7 cellular contexts compared by ENCODE assay signal in the genomic region with DNA sequence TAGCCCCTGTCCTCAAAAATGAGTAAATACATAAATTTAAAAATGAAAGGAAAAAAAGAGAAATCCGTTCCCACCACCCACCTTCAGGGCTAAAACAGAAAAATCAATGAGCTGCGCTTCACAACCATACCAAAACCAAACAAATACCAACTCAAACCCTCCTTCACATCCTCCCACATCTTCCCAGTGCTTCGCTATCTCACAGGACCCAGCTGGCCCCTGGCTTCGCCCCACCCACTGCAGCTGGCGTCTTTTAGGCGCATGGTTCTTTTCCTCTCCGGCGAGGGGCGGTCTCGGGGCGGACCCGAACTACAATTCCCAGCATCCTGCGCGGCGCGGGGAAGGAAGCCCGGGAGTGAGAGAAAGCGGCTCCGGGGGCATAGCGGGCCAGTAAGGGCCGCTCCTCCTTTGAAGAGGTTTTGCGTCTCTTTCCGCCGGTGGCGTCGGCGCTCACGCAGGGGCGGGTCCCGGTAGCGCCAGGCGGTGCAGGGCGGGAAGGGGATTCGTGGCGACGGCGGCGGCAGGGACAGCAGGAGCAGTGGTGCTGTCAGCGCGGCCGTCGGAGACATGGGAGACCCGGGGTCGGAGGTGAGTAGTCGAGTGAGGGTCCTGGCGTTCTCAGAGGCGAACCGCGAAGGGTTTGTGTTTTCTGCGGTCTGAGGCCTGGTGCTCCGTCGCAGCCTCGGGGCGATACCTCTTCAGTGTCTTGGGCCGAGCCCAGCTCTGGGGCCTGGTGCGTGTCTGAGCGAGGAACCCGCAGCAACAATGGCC. TPM values are rescaled to one million over a fixed set of nuclear protein-coding genes. Genes with fewer than 3 reads are reported as not detected.
DNase-seq lines count a peak whose midpoint lies in the region; ATAC-seq and FAIRE-seq lines count a peak whose summit lies in the region.

A gene with protein sequence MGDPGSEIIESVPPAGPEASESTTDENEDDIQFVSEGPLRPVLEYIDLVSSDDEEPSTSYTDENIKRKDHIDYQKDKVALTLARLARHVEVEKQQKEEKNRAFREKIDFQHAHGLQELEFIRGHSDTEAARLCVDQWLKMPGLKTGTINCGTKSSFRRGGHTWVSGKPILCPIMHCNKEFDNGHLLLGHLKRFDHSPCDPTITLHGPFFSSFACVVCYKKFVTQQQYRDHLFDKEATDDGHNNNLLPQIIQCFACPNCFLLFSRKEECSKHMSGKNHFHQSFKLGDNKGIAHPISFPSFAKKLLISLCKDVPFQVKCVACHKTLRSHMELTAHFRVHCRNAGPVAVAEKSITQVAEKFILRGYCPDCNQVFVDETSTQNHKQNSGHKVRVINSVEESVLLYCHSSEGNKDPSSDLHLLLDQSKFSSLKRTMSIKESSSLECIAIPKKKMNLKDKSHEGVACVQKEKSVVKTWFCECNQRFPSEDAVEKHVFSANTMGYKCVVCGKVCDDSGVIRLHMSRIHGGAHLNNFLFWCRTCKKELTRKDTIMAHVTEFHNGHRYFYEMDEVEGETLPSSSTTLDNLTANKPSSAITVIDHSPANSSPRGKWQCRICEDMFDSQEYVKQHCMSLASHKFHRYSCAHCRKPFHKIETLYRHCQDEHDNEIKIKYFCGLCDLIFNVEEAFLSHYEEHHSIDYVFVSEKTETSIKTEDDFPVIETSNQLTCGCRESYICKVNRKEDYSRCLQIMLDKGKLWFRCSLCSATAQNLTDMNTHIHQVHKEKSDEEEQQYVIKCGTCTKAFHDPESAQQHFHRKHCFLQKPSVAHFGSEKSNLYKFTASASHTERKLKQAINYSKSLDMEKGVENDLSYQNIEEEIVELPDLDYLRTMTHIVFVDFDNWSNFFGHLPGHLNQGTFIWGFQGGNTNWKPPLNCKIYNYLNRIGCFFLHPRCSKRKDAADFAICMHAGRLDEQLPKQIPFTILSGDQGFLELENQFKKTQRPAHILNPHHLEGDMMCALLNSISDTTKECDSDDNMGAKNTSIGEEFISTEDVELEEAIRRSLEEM (plus strand): TSS at position 502 of the 771 bp plus-strand sequence. CDS start 66 bp downstream, at position 568.

- peak; percentile 97 for FAIRE-seq in GM18507 (lab: Jason Lieb, UNC)

- DNase-seq in GM18507 (ENCODE audit: extremely low spot score, insufficient read length, low read depth) = peak; percentile 92
- peak; percentile 88 for DNase-seq in NCI-H2029 treated with DMSO at 0.1 percent for 48 hours (lab: John Stamatoyannopoulos, UW)
- peak; percentile 97 for DNase-seq in T-helper 9 cell
- DNase-seq in astrocyte of the hippocampus (ENCODE audit: low read depth, low spot score) = peak; percentile 98
- peak; percentile 91 for DNase-seq in hepatic stellate cell (ENCODE audit: low spot score)
- DNase-seq in renal cortical epithelial cell (ENCODE audit: low read depth) = peak; percentile 85

- peak; percentile 94 for ATAC-seq in HG02981 (IDR thresholded peaks at IDR 0.05; ENCODE audit: unreplicated experiment)

RNA-seq across cellular contexts. Expression of the gene that starts here (rescaled TPM):
- total RNA-seq in renal cortical epithelial cell = 52.4 and 73.3 TPM in 2 replicates

Comparison
In these comparisons a context has a peak if more than half of its experiments do, and no peak if none do; other contexts are left out.
1. Peak in every context shown above with its lines: DNase-seq and ATAC-seq.